In the genomic region with DNA sequence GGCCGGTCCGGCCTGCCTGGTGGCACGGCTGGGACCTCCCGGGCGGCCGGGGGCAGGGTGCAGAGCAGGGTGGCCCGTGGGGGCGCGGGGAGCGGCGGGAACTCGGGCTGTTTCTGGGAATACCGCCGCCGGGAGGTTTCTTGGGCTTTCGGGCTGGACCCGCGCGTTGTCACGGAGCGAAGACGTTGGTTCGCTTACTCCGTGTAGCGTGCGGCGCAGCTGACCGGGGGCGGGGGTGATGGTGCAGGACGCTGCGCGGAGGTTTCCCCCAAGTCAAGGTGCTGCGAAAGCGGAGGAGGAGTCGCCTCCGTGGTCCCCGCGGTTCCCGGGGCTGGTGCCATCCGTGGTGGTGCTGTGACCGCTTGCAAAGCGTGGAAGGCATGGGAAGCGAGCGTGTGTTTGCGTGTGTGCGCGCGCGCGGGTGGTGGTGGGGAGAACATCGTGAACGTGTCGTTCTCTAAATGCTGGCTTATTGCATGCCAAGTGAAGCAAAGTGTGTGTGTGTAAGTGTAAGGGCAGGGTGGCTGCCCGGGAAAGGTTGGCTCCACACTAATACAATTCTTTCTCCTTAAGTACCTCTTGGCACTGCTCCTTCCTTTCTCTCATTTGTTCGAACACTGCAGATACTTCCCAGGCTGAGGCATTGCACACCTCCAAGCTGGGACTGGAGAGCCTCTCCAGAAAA, we compare ENCODE assay signal across 12 cellular contexts. TPM values are rescaled to one million over a fixed set of nuclear protein-coding genes. Genes with fewer than 3 reads are reported as not detected.
DNase-seq lines count a peak whose midpoint lies in the region; ATAC-seq, FAIRE-seq and TF ChIP-seq lines count a peak whose summit lies in the region.
"Had no signal": no experiment of that assay in that cellular context is flagged by ENCODE, and none has a peak within 500 bp of the region (broad histone marks: within the 10 kb centered on the region; RNA-seq: fewer than 3 reads in every experiment).

No MANE protein-coding gene starts in this region.

- peak overlapping the region; percentile 23 for H3K27ac Mint-ChIP-seq in activated naive CD8-positive, alpha-beta T cell treated with anti-CD3 and anti-CD28 coated beads, Interleukin-2, amount 10 ng/mL, durations not matched to agents 7 days and 5 days
- H3K27ac Mint-ChIP-seq in activated naive CD8-positive, alpha-beta T cell treated with anti-CD3 and anti-CD28 coated beads for 36 hours: no peak overlapping the region
- no peak overlapping the region for H3K27ac Mint-ChIP-seq in endodermal cell
- H3K27ac Mint-ChIP-seq in nephron: no peak overlapping the region
- H3K27ac Mint-ChIP-seq: CD14-positive monocyte, memory B cell had no signal

- H3K36me3 ChIP-seq in endodermal cell (ENCODE audit: control insufficient read depth, insufficient read depth, low read length) (no peaks in the 10 kb centered on the region), urinary bladder (ENCODE audit: insufficient read depth) (no peaks in the 10 kb centered on the region), body of pancreas (replicated peaks in 1 of 2; ENCODE audit: insufficient read depth in 1 of 2, low read depth in 2 of 2) (no peaks in the 10 kb centered on the region)

- H3K4me1 Mint-ChIP-seq in activated naive CD8-positive, alpha-beta T cell treated with anti-CD3 and anti-CD28 coated beads, Interleukin-2, amount 10 ng/mL, durations not matched to agents 7 days and 5 days: peaks cover 8% of the 10 kb centered on the region
- H3K4me1 Mint-ChIP-seq in activated naive CD8-positive, alpha-beta T cell treated with anti-CD3 and anti-CD28 coated beads for 36 hours: peaks cover 7% of the 10 kb centered on the region
- H3K4me1 Mint-ChIP-seq in endodermal cell (peaks cover 15% of the 10 kb centered on the region), nephron (peaks cover 20% of the 10 kb centered on the region)
- H3K4me1 Mint-ChIP-seq: CD14-positive monocyte had no signal

- H3K9me3 ChIP-seq in endodermal cell (ENCODE audit: control insufficient read depth, low read length) (no peaks in the 10 kb centered on the region), body of pancreas (no peaks in the 10 kb centered on the region)

- H3K4me1 ChIP-seq in endodermal cell (ENCODE audit: control insufficient read depth, insufficient read depth, low read length): peaks cover 13% of the 10 kb centered on the region
- no peaks in the 10 kb centered on the region for H3K4me1 ChIP-seq in urinary bladder (ENCODE audit: insufficient read depth)
- H3K4me1 ChIP-seq in body of pancreas: peaks cover 18% of the 10 kb centered on the region

- no peak for FAIRE-seq in H54 (lab: Jason Lieb, UNC)

- H3K27me3 Mint-ChIP-seq in activated naive CD8-positive, alpha-beta T cell treated with anti-CD3 and anti-CD28 coated beads, Interleukin-2, amount 10 ng/mL, durations not matched to agents 7 days and 5 days: peaks cover 49% of the 10 kb centered on the region
- peaks cover 55% of the 10 kb centered on the region for H3K27me3 Mint-ChIP-seq in activated naive CD8-positive, alpha-beta T cell treated with anti-CD3 and anti-CD28 coated beads for 36 hours
- H3K27me3 Mint-ChIP-seq in endodermal cell (ENCODE audit: insufficient read depth) (peaks cover 53% of the 10 kb centered on the region), nephron (ENCODE audit: low read depth) (peaks cover 19% of the 10 kb centered on the region)

- intact Hi-C loops in body of pancreas (cut with DNase I): no loop called here

- POLR2A ChIA-PET in activated naive CD8-positive, alpha-beta T cell treated with anti-CD3 and anti-CD28 coated beads, Interleukin-2, amount 10 ng/mL, durations not matched to agents 7 days and 5 days (lab: Charles Lee): no interaction called here

- H3K27ac ChIP-seq in endodermal cell (ENCODE audit: low read depth, low read length) (no peak overlapping the region), urinary bladder (ENCODE audit: low read depth) (no peak overlapping the region), body of pancreas (no peak overlapping the region)
- H3K27ac ChIP-seq: RWPE1 had no signal

- H3K4me3 Mint-ChIP-seq in activated naive CD8-positive, alpha-beta T cell treated with anti-CD3 and anti-CD28 coated beads, Interleukin-2, amount 10 ng/mL, durations not matched to agents 7 days and 5 days: no peak overlapping the region
- H3K4me3 Mint-ChIP-seq in activated naive CD8-positive, alpha-beta T cell treated with anti-CD3 and anti-CD28 coated beads for 36 hours: no peak overlapping the region
- H3K4me3 Mint-ChIP-seq in endodermal cell (peak overlapping the region; percentile 62), nephron (peak overlapping the region; percentile 80 to 94 (median 80))
- H3K4me3 Mint-ChIP-seq: memory B cell had no signal

- TF ChIP-seq CTCF in endodermal cell (conservative IDR thresholded peaks at IDR 0.05): no peak
- TF ChIP-seq CTCF in nephron (IDR thresholded peaks at IDR 0.05; ENCODE audit: unreplicated experiment in 3 of 3): no peak
- TF ChIP-seq CTCF in body of pancreas (IDR thresholded peaks at IDR 0.05): no peak

- H3K4me3 ChIP-seq in endodermal cell (ENCODE audit: low read length) (peak overlapping the region; percentile 81), urinary bladder (ENCODE audit: low read depth, low read length) (peak overlapping the region; percentile 48), body of pancreas (no peak overlapping the region)

- no peaks in the 10 kb centered on the region for H3K9me3 Mint-ChIP-seq in activated naive CD8-positive, alpha-beta T cell treated with anti-CD3 and anti-CD28 coated beads, Interleukin-2, amount 10 ng/mL, durations not matched to agents 7 days and 5 days
- H3K9me3 Mint-ChIP-seq in activated naive CD8-positive, alpha-beta T cell treated with anti-CD3 and anti-CD28 coated beads for 36 hours: no peaks in the 10 kb centered on the region
- H3K9me3 Mint-ChIP-seq in endodermal cell (no peaks in the 10 kb centered on the region), nephron (no peaks in the 10 kb centered on the region)
- H3K9me3 Mint-ChIP-seq: activated naive CD4-positive, alpha-beta T cell treated with anti-CD3 and anti-CD28 coated beads, Interleukin-2, amount 50 U/mL, for 72 hours; memory B cell had no signal

- TF ChIP-seq POLR2A in body of pancreas (IDR thresholded peaks at IDR 0.05) (no peak), H54 (IDR thresholded peaks at IDR 0.05; ENCODE audit: low read depth, low read length) (no peak)

- WGBS in endodermal cell (ENCODE audit: insufficient coverage in 1 of 2, insufficient read length in 1 of 2), 2 experiments: 1% methylated on average over 30 to 53 of the region's 55 CpGs
- 1% methylated on average over 55 of the region's 55 CpGs for WGBS in urinary bladder
- WGBS in body of pancreas, 2 donors: 2 to 4% methylated on average over 15 to 51 of the region's 55 CpGs

- no peak overlapping the region for H3K9ac ChIP-seq in endodermal cell (ENCODE audit: extremely low read depth, low read length, poor library complexity, severe bottlenecking)

- ATAC-seq in activated naive CD8-positive, alpha-beta T cell treated with anti-CD3 and anti-CD28 coated beads, Interleukin-2, amount 10 ng/mL, durations not matched to agents 7 days and 5 days (ENCODE audit: low read depth): no peak
- ATAC-seq in HG03025 (IDR thresholded peaks at IDR 0.05; ENCODE audit: low FRiP score, unreplicated experiment): no peak
- no peak for ATAC-seq in body of pancreas

- peaks cover 45% of the 10 kb centered on the region for H3K27me3 ChIP-seq in endodermal cell (ENCODE audit: control insufficient read depth, insufficient read depth, low read length, poor library complexity, severe bottlenecking)
- H3K27me3 ChIP-seq in body of pancreas: peaks cover 0 to 14% of the 10 kb centered on the region in 2 donors

- DNase-seq in activated naive CD8-positive, alpha-beta T cell treated with anti-CD3 and anti-CD28 coated beads, Interleukin-2, amount 10 ng/mL, durations not matched to agents 7 days and 5 days: peak; percentile 31
- no peak for DNase-seq in activated naive CD8-positive, alpha-beta T cell treated with anti-CD3 and anti-CD28 coated beads for 36 hours
- DNase-seq in endodermal cell (peak; percentile 73), body of pancreas (no peak), H54 (ENCODE audit: insufficient read length, low spot score) (no peak)

- no peaks in the 10 kb centered on the region for H3K36me3 Mint-ChIP-seq in activated naive CD8-positive, alpha-beta T cell treated with anti-CD3 and anti-CD28 coated beads, Interleukin-2, amount 10 ng/mL, durations not matched to agents 7 days and 5 days
- H3K36me3 Mint-ChIP-seq in activated naive CD8-positive, alpha-beta T cell treated with anti-CD3 and anti-CD28 coated beads for 36 hours: no peaks in the 10 kb centered on the region
- H3K36me3 Mint-ChIP-seq in endodermal cell (ENCODE audit: low read depth) (no peaks in the 10 kb centered on the region), nephron (ENCODE audit: low read depth) (no peaks in the 10 kb centered on the region)
- H3K36me3 Mint-ChIP-seq: CD14-positive monocyte, memory B cell had no signal

RNA-seq across cellular contexts. Expression of a gene that starts 1.1 kb away (rescaled TPM):
- not detected for total RNA-seq in activated naive CD8-positive, alpha-beta T cell treated with anti-CD3 and anti-CD28 coated beads, Interleukin-2, amount 10 ng/mL, durations not matched to agents 7 days and 5 days
- total RNA-seq in activated naive CD8-positive, alpha-beta T cell treated with anti-CD3 and anti-CD28 coated beads for 36 hours: not detected
- total RNA-seq in endodermal cell (1 to 10 TPM in 1 of 2 donors, under 1 TPM in 1; 0.95 to 2.4 TPM), urinary bladder (16.8 TPM), body of pancreas (10 to 100 TPM; 14.2 to 17.1 TPM)
- polyA plus RNA-seq in endodermal cell (2013, experiment 1 of 2): 0.61 TPM
- polyA plus RNA-seq in endodermal cell (2013, experiment 2 of 2): 0.66 TPM
- 7.2 TPM for polyA plus RNA-seq in urinary bladder
- total RNA-seq: activated naive CD4-positive, alpha-beta T cell treated with anti-CD3 and anti-CD28 coated beads, Interleukin-2, amount 50 U/mL, for 72 hours had no signal
- polyA plus RNA-seq: CD14-positive monocyte had no signal

RNA-seq across cellular contexts. Expression of a gene that starts 38.8 kb away (rescaled TPM):
- total RNA-seq in activated naive CD8-positive, alpha-beta T cell treated with anti-CD3 and anti-CD28 coated beads, Interleukin-2, amount 10 ng/mL, durations not matched to agents 7 days and 5 days: not detected
- total RNA-seq in activated naive CD8-positive, alpha-beta T cell treated with anti-CD3 and anti-CD28 coated beads for 36 hours: not detected
- total RNA-seq in endodermal cell (not detected), urinary bladder (not detected), body of pancreas (not detected)
- polyA plus RNA-seq in endodermal cell (2013, experiment 1 of 2): not detected
- not detected for polyA plus RNA-seq in endodermal cell (2013, experiment 2 of 2)
- not detected for polyA plus RNA-seq in urinary bladder
- total RNA-seq: activated naive CD4-positive, alpha-beta T cell treated with anti-CD3 and anti-CD28 coated beads, Interleukin-2, amount 50 U/mL, for 72 hours had no signal
- polyA plus RNA-seq: CD14-positive monocyte had no signal

Comparison
In these comparisons a context has a peak if more than half of its experiments do, and no peak if none do; other contexts are left out.
1. DNase-seq: peak in activated naive CD8-positive, alpha-beta T cell treated with anti-CD3 and anti-CD28 coated beads, Interleukin-2, amount 10 ng/mL, durations not matched to agents 7 days and 5 days (single experiment) and endodermal cell (single experiment); none in activated naive CD8-positive, alpha-beta T cell treated with anti-CD3 and anti-CD28 coated beads for 36 hours (single experiment), body of pancreas (0 of 4) and H54 (single experiment).
2. H3K4me3 Mint-ChIP-seq: peak in endodermal cell (single experiment) and nephron (3 of 3); none in activated naive CD8-positive, alpha-beta T cell treated with anti-CD3 and anti-CD28 coated beads, Interleukin-2, amount 10 ng/mL, durations not matched to agents 7 days and 5 days (single experiment) and activated naive CD8-positive, alpha-beta T cell treated with anti-CD3 and anti-CD28 coated beads for 36 hours (single experiment).
3. H3K4me3 ChIP-seq: peak in endodermal cell (single experiment) and urinary bladder (single experiment); none in body of pancreas (0 of 2).